In genomic region chr7:113159746-113160339, GRCh38 we compare ENCODE assay signal across 8 cellular contexts. TPM values are rescaled to one million over a fixed set of nuclear protein-coding genes. Genes with fewer than 3 reads are reported as not detected.
DNase-seq lines count a peak whose midpoint lies in the region; ATAC-seq, FAIRE-seq and TF ChIP-seq lines count a peak whose summit lies in the region.

No MANE protein-coding gene starts in this region.

- H2BK20ac ChIP-seq in H1 (ENCODE audit: low read length): no peak overlapping the region

- H3K18ac ChIP-seq in H1 (ENCODE audit: extremely low read depth, low read length): no peak overlapping the region

- peak; percentile 75 to 83 for TF ChIP-seq RAD21 in H1 (IDR thresholded peaks at IDR 0.05 in 1 of 2, conservative IDR thresholded peaks at IDR 0.05 in 1 of 2; ENCODE audit: low read depth in 2 of 2, low read length in 2 of 2)

- H2BK120ac ChIP-seq in H1 (replicated peaks; ENCODE audit: low read depth, low read length): no peak overlapping the region

- TF ChIP-seq CTCF in H1 (IDR thresholded peaks at IDR 0.05; ENCODE audit: control extremely low read depth in 1 of 3, insufficient read depth in 1 of 3, low read depth in 1 of 3, low read length in 3 of 3) (peak; percentile 34 to 68 (median 65)), osteoblast (IDR thresholded peaks at IDR 0.05; ENCODE audit: extremely low read depth, low read depth, low read length) (peak; percentile 84)

- no peaks in the 10 kb centered on the region for H3K79me1 ChIP-seq in H1 (ENCODE audit: low read depth, low read length)

- no peak overlapping the region for H2AK5ac ChIP-seq in H1 (ENCODE audit: low read depth, low read length)

- H2AFZ ChIP-seq in H1 (ENCODE audit: low read length): no peak overlapping the region
- no peak overlapping the region for H2AFZ ChIP-seq in osteoblast (ENCODE audit: low read length)

- H3K36me3 ChIP-seq in H1 (ENCODE audit: control insufficient read depth in 2 of 4, insufficient read depth in 4 of 4, low read length in 3 of 4) (no peaks in the 10 kb centered on the region), osteoblast (ENCODE audit: insufficient read depth, low read length) (no peaks in the 10 kb centered on the region)

- H3K23ac ChIP-seq in H1 (ENCODE audit: insufficient read length): no peak overlapping the region

- no peaks in the 10 kb centered on the region for H3K4me1 ChIP-seq in H1 (replicated peaks in 1 of 4; ENCODE audit: control insufficient read depth in 3 of 4, insufficient read depth in 4 of 4, low read length in 3 of 4)
- H3K4me1 ChIP-seq in osteoblast (ENCODE audit: insufficient read depth, low read length): no peaks in the 10 kb centered on the region

- no peak overlapping the region for H3K27ac ChIP-seq in H1 (ENCODE audit: low read depth, low read length)
- no peak overlapping the region for H3K27ac ChIP-seq in osteoblast (ENCODE audit: low read depth, low read length)

- no peak for TF ChIP-seq EP300 in H1 (IDR thresholded peaks at IDR 0.05; ENCODE audit: borderline replicate concordance in 1 of 2, low read depth in 2 of 2, low read length in 2 of 2)

- no peak overlapping the region for H4K91ac ChIP-seq in H1 (replicated peaks; ENCODE audit: insufficient read length, low read length)

- no peak overlapping the region for H2BK12ac ChIP-seq in H1 (ENCODE audit: low read depth, low read length)

- no peak overlapping the region for H4K5ac ChIP-seq in H1 (ENCODE audit: insufficient read length, low read depth, low read length)

- H2BK15ac ChIP-seq in H1 (ENCODE audit: low read length): no peak overlapping the region

- no peak overlapping the region for H3K4ac ChIP-seq in H1 (replicated peaks; ENCODE audit: insufficient read length, low read depth, low read length)

- no peaks in the 10 kb centered on the region for H3K27me3 ChIP-seq in H1 (replicated peaks in 1 of 4; ENCODE audit: control insufficient read depth in 3 of 4, extremely low read depth in 1 of 4, insufficient read depth in 3 of 4, low read length in 3 of 4)
- no peaks in the 10 kb centered on the region for H3K27me3 ChIP-seq in osteoblast (ENCODE audit: insufficient read depth, low read length)

- 66% methylated on average over 5 of the region's 5 CpGs; no CpG with 5 or more reads in 1 of the 2 experiments for WGBS in H1 (ENCODE audit: extremely low coverage in 1 of 2, insufficient coverage in 1 of 2, insufficient read length in 1 of 2, insufficient replicate concordance in 2 of 2, low coverage in 1 of 2, low lambda C conversion rate in 2 of 2, missing lambda C conversion rate in 1 of 2), 2 experiments

- POLR2A ChIA-PET in H1 (lab: Charles Lee; ENCODE audit: partially characterized antibody): interaction anchor here (1.1 kb wide), 1 partner anchor 104 kb away, joined by 3 read pairs; no protein-coding TSS in a partner anchor

- H3K4me3 ChIP-seq in H1 (ENCODE audit: extremely low read depth in 1 of 4, insufficient read depth in 2 of 4, low read depth in 3 of 4, low read length in 4 of 4) (no peak overlapping the region), osteoblast (ENCODE audit: insufficient read depth, low read length) (no peak overlapping the region)

- no peak overlapping the region for H3K14ac ChIP-seq in H1 (ENCODE audit: insufficient read length)

- no peaks in the 10 kb centered on the region for H4K20me1 ChIP-seq in H1 (replicated peaks in 1 of 2; ENCODE audit: control insufficient read depth in 1 of 2, insufficient read depth in 2 of 2, low read length in 2 of 2)
- H4K20me1 ChIP-seq in osteoblast (ENCODE audit: insufficient read depth, low read length): no peaks in the 10 kb centered on the region

- no peak overlapping the region for H4K8ac ChIP-seq in H1 (ENCODE audit: extremely low read depth, insufficient read depth, low read length)

- no peak overlapping the region for H2BK5ac ChIP-seq in H1 (ENCODE audit: low read depth, low read length)

- H3K56ac ChIP-seq in H1 (replicated peaks; ENCODE audit: insufficient read length, low read depth, low read length): no peak overlapping the region

- H3K4me2 ChIP-seq in H1 (ENCODE audit: insufficient read depth in 1 of 2, low read depth in 2 of 2, low read length in 2 of 2) (no peak overlapping the region), osteoblast (ENCODE audit: insufficient read depth, low read length) (no peak overlapping the region)

- peak; percentile 47 for DNase-seq in DMS153 (lab: John Stamatoyannopoulos, UW)
- DNase-seq in GM19240 (ENCODE audit: insufficient read length, low spot score): peak; percentile 4
- DNase-seq in NCI-H82 treated with DMSO at 0.1 percent for 48 hours (lab: John Stamatoyannopoulos, UW; ENCODE audit: unreplicated experiment): peak; percentile 83
- DNase-seq in H1 (ENCODE audit: low read depth in 1 of 2, low spot score in 2 of 2): peak; percentile 31 to 51
- DNase-seq in osteoblast (ENCODE audit: insufficient read length, low spot score, missing footprints): peak; percentile 22
- no peak for DNase-seq in activated gamma-delta T cell (lab: John Stamatoyannopoulos, UW)
- no peak for DNase-seq in activated effector memory CD4-positive, alpha-beta T cell treated with Interleukin-2 at 50 U/mL for 16 hours

- peak; percentile 71 for FAIRE-seq in H1 (lab: Jason Lieb, UNC)

- TF ChIP-seq POLR2A in H1 (IDR thresholded peaks at IDR 0.05; ENCODE audit: control extremely low read depth in 1 of 2, low read depth in 2 of 2, low read length in 2 of 2): no peak

- no peaks in the 10 kb centered on the region for H3K23me2 ChIP-seq in H1 (ENCODE audit: low read depth, low read length)

- H3K9me3 ChIP-seq in H1 (ENCODE audit: insufficient read depth in 2 of 2, low read depth in 1 of 2, low read length in 1 of 2): no peaks in the 10 kb centered on the region
- no peaks in the 10 kb centered on the region for H3K9me3 ChIP-seq in osteoblast (ENCODE audit: low read depth, low read length)

- H3K9ac ChIP-seq in H1 (replicated peaks in 1 of 4; ENCODE audit: extremely low read depth in 1 of 4, low read depth in 3 of 4, low read length in 3 of 4): no peak overlapping the region

- CTCF ChIA-PET in H1 (lab: Charles Lee; ENCODE audit: partially characterized antibody): interaction anchor here (0.6 to 5.8 kb wide), 50 partner anchors 10 to 587 kb away, joined by 3 to 57 read pairs (median 4); no protein-coding TSS in a partner anchor

- H3K79me2 ChIP-seq in H1 (ENCODE audit: control insufficient read depth in 1 of 2, insufficient read depth in 2 of 2, low read length in 2 of 2) (no peaks in the 10 kb centered on the region), osteoblast (ENCODE audit: insufficient read depth, low read length) (no peaks in the 10 kb centered on the region)

- peak; percentile 60 for ATAC-seq in HG03457 (IDR thresholded peaks at IDR 0.05; ENCODE audit: unreplicated experiment)

TF ChIP-seq in H1, 55 proteins besides CTCF, POLR2A, EP300 and RAD21:
- TF ChIP-seq SP2 (IDR thresholded peaks at IDR 0.05; ENCODE audit: low read length) (no peak), POLR2AphosphoS5 (IDR thresholded peaks at IDR 0.05; ENCODE audit: low read depth, low read length) (no peak), MAFK (IDR thresholded peaks at IDR 0.05; ENCODE audit: low read depth, low read length) (no peak), CBX8 (IDR thresholded peaks at IDR 0.05; ENCODE audit: borderline replicate concordance, low read depth, low read length) (no peak), RNF2 (IDR thresholded peaks at IDR 0.05; ENCODE audit: borderline replicate concordance, low read depth, low read length, missing control alignments, poor library complexity, severe bottlenecking) (no peak), SIX5 (IDR thresholded peaks at IDR 0.05; ENCODE audit: low read depth, low read length) (no peak), SAP30 (IDR thresholded peaks at IDR 0.05; ENCODE audit: insufficient read depth, insufficient replicate concordance, low read length) (no peak), KDM4A (IDR thresholded peaks at IDR 0.05; ENCODE audit: low read depth, low read length, severe bottlenecking) (no peak), BRCA1 (IDR thresholded peaks at IDR 0.05; ENCODE audit: low read depth, low read length) (no peak), ASH2L (IDR thresholded peaks at IDR 0.05; ENCODE audit: low read length) (no peak), KDM1A (IDR thresholded peaks at IDR 0.05; ENCODE audit: borderline replicate concordance, low read length) (no peak), SIRT6 (IDR thresholded peaks at IDR 0.05; ENCODE audit: low read length) (no peak)
TF ChIP-seq in H1: peak in this region for 0.

RNA-seq across cellular contexts. Expression of gene SMIM30, which starts 41.5 kb away (rescaled TPM):
- total RNA-seq in H1 (2021; fragmentation: NEBNext Ultra II Directional; extraction: Animal tissue kit (Norgen Biotek cat#: 25700)): 48.4 and 49.7 TPM in 2 replicates
- polyA plus RNA-seq in H1 (2011; rRNA removed): 16.5 and 35.2 TPM in 2 replicates
- 35.8 TPM for polyA plus RNA-seq in H1 (2011; cell fraction: cytosol; rRNA removed)
- polyA plus RNA-seq in H1 (2011; cell fraction: nucleus; rRNA removed): 22.1 TPM
- 25.5 to 52.9 TPM (median 30.3 TPM) in 4 replicates for polyA plus RNA-seq in H1 (2012, experiment 1 of 2)
- 31.3 TPM for polyA plus RNA-seq in H1 (2012, experiment 2 of 2)
- 86.1 TPM for polyA plus RNA-seq in H1 (2013, experiment 1 of 2)
- polyA plus RNA-seq in H1 (2013, experiment 2 of 2): 82.9 TPM
- 20.9 and 27.5 TPM in 2 replicates for polyA minus RNA-seq in H1 (2011; rRNA and poly(A)+ RNA removed)
- 11.7 TPM for polyA minus RNA-seq in H1 (2011; cell fraction: cytosol; rRNA and poly(A)+ RNA removed)
- polyA minus RNA-seq in H1 (2011; cell fraction: nucleus; rRNA and poly(A)+ RNA removed): 22.7 TPM
- total RNA-seq in osteoblast: 42.3 and 47.1 TPM in 2 replicates

Comparison
In these comparisons a context has a peak if more than half of its experiments do, and no peak if none do; other contexts are left out.
1. DNase-seq: peak in DMS153 (single experiment), GM19240 (single experiment), NCI-H82 treated with DMSO at 0.1 percent for 48 hours (single experiment), H1 (2 of 2) and osteoblast (single experiment); none in activated gamma-delta T cell (single experiment) and activated effector memory CD4-positive, alpha-beta T cell treated with Interleukin-2 at 50 U/mL for 16 hours (single experiment).